ENCODE assay signal across 15 cellular contexts in genomic region chr12:75446857-75447256, GRCh38. TPM values are rescaled to one million over a fixed set of nuclear protein-coding genes. Genes with fewer than 3 reads are reported as not detected.
DNase-seq lines count a peak whose midpoint lies in the region; ATAC-seq lines count a peak whose summit lies in the region.
"Had no signal": no experiment of that assay in that cellular context is flagged by ENCODE, and none has a peak within 500 bp of the region (broad histone marks: within the 10 kb centered on the region; RNA-seq: fewer than 3 reads in every experiment).

No MANE protein-coding gene starts in this region.

- no peak for ATAC-seq in activated CD8-positive, alpha-beta memory T cell treated with anti-CD3 and anti-CD28 coated beads, Interleukin-2, amount 10 ng/mL, durations not matched to agents 7 days and 5 days
- ATAC-seq: left ventricle myocardium superior, natural killer cell had no signal

- no peaks in the 10 kb centered on the region for H3K4me1 Mint-ChIP-seq in activated CD8-positive, alpha-beta memory T cell treated with anti-CD3 and anti-CD28 coated beads, Interleukin-2, amount 10 ng/mL, durations not matched to agents 7 days and 5 days
- H3K4me1 Mint-ChIP-seq: natural killer cell had no signal

- DNase-seq in HCEC 1CT (peak; percentile 87), amniotic epithelial cell (ENCODE audit: low read depth) (peak; percentile 17), fibroblast of peridontal ligament (ENCODE audit: extremely low read depth) (peak; percentile 77), stromal cell of bone marrow (ENCODE audit: low read depth) (peak; percentile 48), mucosa of gallbladder (ENCODE audit: low spot score) (no peak), ecto neural progenitor cell (ENCODE audit: low spot score) (no peak)
- no peak for DNase-seq in activated CD8-positive, alpha-beta memory T cell treated with anti-CD3 and anti-CD28 coated beads, Interleukin-2, amount 10 ng/mL, durations not matched to agents 7 days and 5 days
- DNase-seq: KBM-7; left ventricle myocardium superior; natural killer cell; NCI-H446 treated with DMSO at 0.1 percent for 48 hours; retina; stimulated activated CD4-positive, alpha-beta T cell treated with anti-CD3 and anti-CD28 coated beads, Interleukin-2, amount 100 ng/mL, for 48 hours; transverse colon; WERI-Rb-1 had no signal

- no peak overlapping the region for H3K4me3 Mint-ChIP-seq in activated CD8-positive, alpha-beta memory T cell treated with anti-CD3 and anti-CD28 coated beads, Interleukin-2, amount 10 ng/mL, durations not matched to agents 7 days and 5 days
- H3K4me3 Mint-ChIP-seq: natural killer cell had no signal

- CTCF ChIA-PET in activated CD8-positive, alpha-beta memory T cell treated with anti-CD3 and anti-CD28 coated beads, Interleukin-2, amount 10 ng/mL, durations not matched to agents 7 days and 5 days (lab: Charles Lee) = interaction anchor here (1.3 kb wide), 1 partner anchor 51 kb away, joined by 3 read pairs; no protein-coding TSS in a partner anchor

- no peaks in the 10 kb centered on the region for H3K36me3 Mint-ChIP-seq in activated CD8-positive, alpha-beta memory T cell treated with anti-CD3 and anti-CD28 coated beads, Interleukin-2, amount 10 ng/mL, durations not matched to agents 7 days and 5 days
- H3K36me3 Mint-ChIP-seq: natural killer cell had no signal

- no peaks in the 10 kb centered on the region for H3K27me3 Mint-ChIP-seq in activated CD8-positive, alpha-beta memory T cell treated with anti-CD3 and anti-CD28 coated beads, Interleukin-2, amount 10 ng/mL, durations not matched to agents 7 days and 5 days

- no peak overlapping the region for H3K27ac Mint-ChIP-seq in activated CD8-positive, alpha-beta memory T cell treated with anti-CD3 and anti-CD28 coated beads, Interleukin-2, amount 10 ng/mL, durations not matched to agents 7 days and 5 days
- H3K27ac Mint-ChIP-seq: natural killer cell had no signal

- H3K9me3 Mint-ChIP-seq in activated CD8-positive, alpha-beta memory T cell treated with anti-CD3 and anti-CD28 coated beads, Interleukin-2, amount 10 ng/mL, durations not matched to agents 7 days and 5 days (ENCODE audit: low read depth) = no peaks in the 10 kb centered on the region
- H3K9me3 Mint-ChIP-seq: natural killer cell had no signal

RNA-seq across cellular contexts. Expression of gene GLIPR1, which starts 33.7 kb away (rescaled TPM):
- total RNA-seq in activated CD8-positive, alpha-beta memory T cell treated with anti-CD3 and anti-CD28 coated beads, Interleukin-2, amount 10 ng/mL, durations not matched to agents 7 days and 5 days = 10 to 100 TPM; 55.3 to 74.8 TPM
- 44.4 TPM for total RNA-seq in mucosa of gallbladder

RNA-seq across cellular contexts. Expression of gene GLIPR1L2, which starts 56.0 kb away (rescaled TPM):
- total RNA-seq in activated CD8-positive, alpha-beta memory T cell treated with anti-CD3 and anti-CD28 coated beads, Interleukin-2, amount 10 ng/mL, durations not matched to agents 7 days and 5 days = not detected
- 0.78 TPM for total RNA-seq in mucosa of gallbladder

Comparison
In these comparisons a context has a peak if more than half of its experiments do, and no peak if none do; other contexts are left out.
1. DNase-seq: peak in HCEC 1CT (single experiment), amniotic epithelial cell (single experiment), fibroblast of peridontal ligament (single experiment) and stromal cell of bone marrow (single experiment); none in activated CD8-positive, alpha-beta memory T cell treated with anti-CD3 and anti-CD28 coated beads, Interleukin-2, amount 10 ng/mL, durations not matched to agents 7 days and 5 days (single experiment), mucosa of gallbladder (single experiment) and ecto neural progenitor cell (single experiment).